In genomic region chr15:38612159-38612863, GRCh38 we compare ENCODE assay signal across 13 cellular contexts. TPM values are rescaled to one million over a fixed set of nuclear protein-coding genes. Genes with fewer than 3 reads are reported as not detected.
DNase-seq lines count a peak whose midpoint lies in the region; TF ChIP-seq lines count a peak whose summit lies in the region.
"Had no signal": no experiment of that assay in that cellular context is flagged by ENCODE, and none has a peak within 500 bp of the region (broad histone marks: within the 10 kb centered on the region; RNA-seq: fewer than 3 reads in every experiment).

No MANE protein-coding gene starts in this region.

- H3K9me3 ChIP-seq in CD4-positive, alpha-beta memory T cell (ENCODE audit: control insufficient read depth in 1 of 2, low read length in 2 of 2) = no peaks in the 10 kb centered on the region
- H3K9me3 ChIP-seq in tibial nerve (no peaks in the 10 kb centered on the region), WERI-Rb-1 (ENCODE audit: severe bottlenecking) (no peaks in the 10 kb centered on the region), uterus (no peaks in the 10 kb centered on the region)

- H3K4me3 ChIP-seq in CD4-positive, alpha-beta memory T cell (ENCODE audit: low read length in 2 of 2) = no peak overlapping the region
- no peak overlapping the region for H3K4me3 ChIP-seq in tibial nerve
- H3K4me3 ChIP-seq in WERI-Rb-1 (ENCODE audit: low read depth, low read length) = no peak overlapping the region
- no peak overlapping the region for H3K4me3 ChIP-seq in uterus

- POLR2A ChIA-PET in CD4-positive, alpha-beta memory T cell (lab: Charles Lee; ENCODE audit: partially characterized antibody) = interaction anchor here (0.9 to 6.8 kb wide), 13 partner anchors 9 to 138 kb away, joined by 3 to 73 read pairs (median 4); partner anchors contain the start of gene RASGRP1

- peaks cover 48% of the 10 kb centered on the region for H3K4me1 ChIP-seq in CD4-positive, alpha-beta memory T cell (ENCODE audit: insufficient read depth, low read length)
- H3K4me1 ChIP-seq in tibial nerve (no peaks in the 10 kb centered on the region), uterus (no peaks in the 10 kb centered on the region)
- H3K4me1 ChIP-seq: parathyroid adenoma had no signal

- peak overlapping the region; percentile 32 to 95 (median 87) for H3K27ac Mint-ChIP-seq in CD4-positive, alpha-beta memory T cell
- H3K27ac Mint-ChIP-seq in activated naive CD8-positive, alpha-beta T cell = peak overlapping the region; percentile 97

- no peaks in the 10 kb centered on the region for H3K36me3 Mint-ChIP-seq in CD4-positive, alpha-beta memory T cell
- no peaks in the 10 kb centered on the region for H3K36me3 Mint-ChIP-seq in activated naive CD8-positive, alpha-beta T cell

- H3K36me3 ChIP-seq in CD4-positive, alpha-beta memory T cell (ENCODE audit: insufficient read depth, low read length) = no peaks in the 10 kb centered on the region
- H3K36me3 ChIP-seq in tibial nerve = no peaks in the 10 kb centered on the region
- H3K36me3 ChIP-seq in WERI-Rb-1 = no peaks in the 10 kb centered on the region
- H3K36me3 ChIP-seq in uterus = no peaks in the 10 kb centered on the region

- peak overlapping the region in 6 of 8 donors; percentile 21 to 82 (median 48) for H3K4me3 Mint-ChIP-seq in CD4-positive, alpha-beta memory T cell
- peak overlapping the region; percentile 79 for H3K4me3 Mint-ChIP-seq in activated naive CD8-positive, alpha-beta T cell

- H3K27me3 ChIP-seq in CD4-positive, alpha-beta memory T cell (ENCODE audit: insufficient read depth, low read length) = no peaks in the 10 kb centered on the region
- no peaks in the 10 kb centered on the region for H3K27me3 ChIP-seq in tibial nerve
- peaks cover 75% of the 10 kb centered on the region for H3K27me3 ChIP-seq in WERI-Rb-1 (ENCODE audit: insufficient read depth, low read depth, severe bottlenecking)
- H3K27me3 ChIP-seq in uterus = no peaks in the 10 kb centered on the region

- H3K9me3 Mint-ChIP-seq in CD4-positive, alpha-beta memory T cell = peaks cover 0 to 2% (median 0%) of the 10 kb centered on the region in 8 donors
- H3K9me3 Mint-ChIP-seq in activated naive CD8-positive, alpha-beta T cell (ENCODE audit: low read depth) = no peaks in the 10 kb centered on the region

- peak in 2 of 5 donors; percentile 4 to 52 for DNase-seq in CD4-positive, alpha-beta memory T cell
- DNase-seq in activated CD4-positive, alpha-beta T cell treated with anti-CD3 and anti-CD28 coated beads, Interleukin-2, amount 50 U/mL, for 1 hour = peak; percentile 14
- DNase-seq in stimulated activated CD4-positive, alpha-beta T cell treated with anti-CD3 and anti-CD28 coated beads, Interleukin-2, amount 100 ng/mL, for 4 hours (ENCODE audit: low read depth) = peak; percentile 49
- DNase-seq in tibial nerve (ENCODE audit: low spot score in 2 of 2) (no peak), WERI-Rb-1 (no peak), NCI-H82 treated with DMSO at 0.1 percent for 48 hours (lab: John Stamatoyannopoulos, UW; ENCODE audit: unreplicated experiment) (no peak), uterus (no peak)
- DNase-seq: EL, mesenchymal stem cell, NCI-H1694, NCI-H82 had no signal

- no peak for TF ChIP-seq CTCF in tibial nerve (IDR thresholded peaks at IDR 0.05)
- no peak for TF ChIP-seq CTCF in WERI-Rb-1 (IDR thresholded peaks at IDR 0.05; ENCODE audit: low read depth, low read length)
- TF ChIP-seq CTCF in uterus (IDR thresholded peaks at IDR 0.05) = no peak

- CTCF ChIA-PET in CD4-positive, alpha-beta memory T cell (lab: Charles Lee; ENCODE audit: partially characterized antibody) = interaction anchor here (0.9 to 5.4 kb wide), 10 partner anchors 12 to 76 kb away, joined by 3 to 27 read pairs (median 6); partner anchors contain the start of gene RASGRP1

- H3K27me3 Mint-ChIP-seq in CD4-positive, alpha-beta memory T cell = no peaks in the 10 kb centered on the region
- no peaks in the 10 kb centered on the region for H3K27me3 Mint-ChIP-seq in activated naive CD8-positive, alpha-beta T cell

- intact Hi-C loops in CD4-positive, alpha-beta memory T cell (cut with micrococcal nuclease) = loop anchor here (5.0 kb wide), 2 partner anchors 35 to 60 kb away; no protein-coding TSS in a partner anchor
- intact Hi-C loops in uterus (cut with DNase I; ENCODE audit: low total_unique reads) = no loop called here

- peaks cover 34 to 62% (median 52%) of the 10 kb centered on the region in 4 donors for H3K4me1 Mint-ChIP-seq in CD4-positive, alpha-beta memory T cell
- H3K4me1 Mint-ChIP-seq in activated naive CD8-positive, alpha-beta T cell (ENCODE audit: low read depth) = peaks cover 60% of the 10 kb centered on the region

- TF ChIP-seq EP300 in tibial nerve (IDR thresholded peaks at IDR 0.05) = no peak

- TF ChIP-seq POLR2A in tibial nerve (IDR thresholded peaks at IDR 0.05) = no peak
- no peak for TF ChIP-seq POLR2A in uterus (IDR thresholded peaks at IDR 0.05)

- 87 to 91% methylated on average over 6 of the region's 6 CpGs for WGBS in tibial nerve, 2 donors

- peak overlapping the region; percentile 33 for H3K27ac ChIP-seq in CD4-positive, alpha-beta memory T cell (ENCODE audit: low read depth, low read length)
- H3K27ac ChIP-seq in tibial nerve (no peak overlapping the region), WERI-Rb-1 (no peak overlapping the region), uterus (no peak overlapping the region)
- H3K27ac ChIP-seq: parathyroid adenoma had no signal

RNA-seq across cellular contexts. Expression of gene RASGRP1, which starts 47.7 kb away (rescaled TPM):
- 100 to 1,000 TPM; 123 to 125 TPM for total RNA-seq in CD4-positive, alpha-beta memory T cell
- 10 to 100 TPM; 47.8 to 85.9 TPM for polyA plus RNA-seq in CD4-positive, alpha-beta memory T cell
- total RNA-seq in tibial nerve (1 to 10 TPM in 2 of 4 donors, under 1 TPM in 2; 0.22 to 2.1 (median 1.3) TPM), uterus (under 1 TPM in 3 of 4 donors, not detected in 1; under 0.01 to 0.82 (median 0.48) TPM)

Comparison
In these comparisons a context has a peak if more than half of its experiments do, and no peak if none do; other contexts are left out.
1. DNase-seq: peak in activated CD4-positive, alpha-beta T cell treated with anti-CD3 and anti-CD28 coated beads, Interleukin-2, amount 50 U/mL, for 1 hour (single experiment) and stimulated activated CD4-positive, alpha-beta T cell treated with anti-CD3 and anti-CD28 coated beads, Interleukin-2, amount 100 ng/mL, for 4 hours (single experiment); none in tibial nerve (0 of 2), WERI-Rb-1 (single experiment), NCI-H82 treated with DMSO at 0.1 percent for 48 hours (single experiment) and uterus (0 of 2).
2. RNA of gene RASGRP1, which starts 47.7 kb away (total RNA-seq): 123 to 125 TPM in CD4-positive, alpha-beta memory T cell; 0.22 to 2.1 TPM in tibial nerve and under 0.01 to 0.82 TPM in uterus; every median in the first group is over 10 times any median in the second.